In the genomic region with DNA sequence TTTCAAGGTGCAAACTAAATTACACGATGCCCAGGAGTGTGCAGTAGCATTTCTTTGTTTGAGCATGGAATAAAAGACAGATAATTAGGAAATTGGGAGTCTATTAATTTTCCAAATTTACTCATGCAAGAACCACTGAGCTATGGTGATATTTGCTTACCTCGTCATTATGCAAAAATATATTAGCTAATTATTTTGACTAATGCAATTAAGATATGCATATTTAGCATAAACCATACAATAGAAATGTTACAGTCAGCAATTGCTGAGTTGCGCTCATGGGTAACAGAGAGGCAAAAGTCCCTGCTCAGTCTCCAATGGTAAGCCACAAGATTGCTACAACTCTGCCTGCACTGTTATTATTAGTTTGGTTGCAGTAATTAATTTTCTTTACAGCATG, we compare ENCODE assay signal across 31 cellular contexts.
"Had no signal": no experiment of that assay in that cellular context is flagged by ENCODE, and none has a peak within 500 bp of the region (broad histone marks: within the 10 kb centered on the region; RNA-seq: fewer than 3 reads in every experiment).

No MANE protein-coding gene starts in this region.

- H3K9me3 ChIP-seq: ascending aorta had no signal

- H3K4me1 ChIP-seq: ascending aorta had no signal

- H3K27me3 ChIP-seq: ascending aorta, cardiac muscle cell had no signal

- DNase-seq: activated B cell treated with CpG ODN at 0.5 μM for 24 hours; activated CD4-positive, alpha-beta memory T cell treated with anti-CD3 and anti-CD28 coated beads for 36 hours; activated CD4-positive, alpha-beta T cell treated with anti-CD3 and anti-CD28 coated beads for 4 hours; activated CD4-positive, alpha-beta T cell treated with anti-CD3 and anti-CD28 coated beads, Interleukin-2, amount 10 ng/mL, durations not matched to agents 24 days and 14 days; activated CD4-positive, alpha-beta T cell treated with anti-CD3 and anti-CD28 coated beads, Interleukin-2, amount 50 U/mL, for 1 hour; activated CD4-positive, alpha-beta T cell treated with anti-CD3 and anti-CD28 coated beads, Interleukin-2, amount 50 U/mL, for 4 hours; activated CD4-positive, CD25-positive, alpha-beta regulatory T cell treated with anti-CD3 and anti-CD28 coated beads, Interleukin-2, amount 50 U/mL, for 72 hours; activated CD8-positive, alpha-beta memory T cell treated with anti-CD3 and anti-CD28 coated beads, Interleukin-2, amount 50 U/mL, for 4 hours; activated CD8-positive, alpha-beta T cell treated with anti-CD3 and anti-CD28 coated beads for 36 hours; activated effector memory CD4-positive, alpha-beta T cell treated with anti-CD3 and anti-CD28 coated beads, Interleukin-2, amount 50 U/mL, for 16 hours; activated gamma-delta T cell treated with Interleukin-2 at 50 U/mL for 16 hours; activated naive CD4-positive, alpha-beta T cell; activated naive CD4-positive, alpha-beta T cell treated with anti-CD3 and anti-CD28 coated beads for 36 hours; activated naive CD8-positive, alpha-beta T cell treated with anti-CD3 and anti-CD28 coated beads, Interleukin-2, amount 10 ng/mL, durations not matched to agents 7 days and 5 days; activated naive CD8-positive, alpha-beta T cell treated with anti-CD3 and anti-CD28 coated beads, Interleukin-2, amount 50 U/mL, for 24 hours; activated T-cell treated with anti-CD3 and anti-CD28 coated beads for 4 hours; activated T-cell treated with anti-CD3 and anti-CD28 coated beads, Interleukin-2, amount 50 U/mL, for 1 hour; activated T-cell treated with anti-CD3 and anti-CD28 coated beads, Interleukin-2, amount 50 U/mL, for 4 hours; activated T-cell treated with anti-CD3 and anti-CD28 coated beads, Interleukin-2, amount 50 U/mL, for 72 hours; amygdala; anterior cingulate cortex; caudate nucleus; cerebellar nuclear complex; T-helper 2 cell; T-helper 9 cell had no signal

- H3K27ac ChIP-seq: ascending aorta, cardiac muscle cell, VCaP had no signal

- ATAC-seq: activated CD8-positive, alpha-beta T cell treated with anti-CD3 and anti-CD28 coated beads for 36 hours; activated naive CD8-positive, alpha-beta T cell treated with anti-CD3 and anti-CD28 coated beads, Interleukin-2, amount 50 U/mL, for 24 hours; activated T-cell treated with anti-CD3 and anti-CD28 coated beads, Interleukin-2, amount 50 U/mL, for 4 hours; activated T-cell treated with anti-CD3 and anti-CD28 coated beads, Interleukin-2, amount 50 U/mL, for 72 hours; activated T-helper 17 cell treated with anti-CD3 and anti-CD28 coated beads, Interleukin-2, amount 50 U/mL, for 72 hours had no signal

- H3K36me3 ChIP-seq: ascending aorta, cardiac muscle cell had no signal

- H3K4me3 ChIP-seq: ascending aorta, cardiac muscle cell had no signal

- FAIRE-seq: bronchial epithelial cell, TTC549 had no signal
